ENCODE assay signal across 1 cellular context in the genomic region with DNA sequence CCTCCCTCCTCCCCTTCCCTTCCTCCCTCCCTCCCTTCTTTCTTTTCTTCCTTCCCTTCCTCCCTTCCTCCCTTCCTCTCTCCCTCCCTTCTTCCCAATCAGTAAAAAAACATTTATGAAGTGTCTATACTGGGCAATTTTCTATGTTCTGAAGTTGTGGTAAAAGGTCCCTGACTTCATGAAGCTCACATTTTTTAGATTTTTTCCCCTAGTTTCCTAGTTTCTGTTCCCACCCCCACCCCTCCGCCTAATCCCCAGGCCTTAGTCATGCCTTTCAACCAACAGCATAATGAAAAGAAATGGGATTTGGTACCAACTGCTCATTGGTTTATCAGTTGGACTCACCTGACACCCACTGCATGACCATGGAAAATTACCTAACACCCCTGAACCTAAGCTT.
TF ChIP-seq lines count a peak whose summit lies in the region.

No MANE protein-coding gene starts in this region.

TF ChIP-seq in IMR-90, 13 proteins besides CTCF, POLR2A, EP300 and RAD21:
- TF ChIP-seq RFX5 (IDR thresholded peaks at IDR 0.05; ENCODE audit: low read depth, low read length): no peak
- TF ChIP-seq CHD1 (IDR thresholded peaks at IDR 0.05; ENCODE audit: low read depth, low read length): no peak
- TF ChIP-seq MAZ (IDR thresholded peaks at IDR 0.05; ENCODE audit: borderline replicate concordance, low read depth, low read length): no peak
- TF ChIP-seq MXI1 (IDR thresholded peaks at IDR 0.05; ENCODE audit: borderline replicate concordance, low read depth, low read length): no peak
- TF ChIP-seq BHLHE40 (IDR thresholded peaks at IDR 0.05; ENCODE audit: low read depth, low read length): no peak
- TF ChIP-seq CEBPB (IDR thresholded peaks at IDR 0.05; ENCODE audit: low read depth, low read length): no peak
- TF ChIP-seq RCOR1 (IDR thresholded peaks at IDR 0.05; ENCODE audit: insufficient replicate concordance, low read length): no peak
